8 cellular contexts compared by ENCODE assay signal in the genomic region with DNA sequence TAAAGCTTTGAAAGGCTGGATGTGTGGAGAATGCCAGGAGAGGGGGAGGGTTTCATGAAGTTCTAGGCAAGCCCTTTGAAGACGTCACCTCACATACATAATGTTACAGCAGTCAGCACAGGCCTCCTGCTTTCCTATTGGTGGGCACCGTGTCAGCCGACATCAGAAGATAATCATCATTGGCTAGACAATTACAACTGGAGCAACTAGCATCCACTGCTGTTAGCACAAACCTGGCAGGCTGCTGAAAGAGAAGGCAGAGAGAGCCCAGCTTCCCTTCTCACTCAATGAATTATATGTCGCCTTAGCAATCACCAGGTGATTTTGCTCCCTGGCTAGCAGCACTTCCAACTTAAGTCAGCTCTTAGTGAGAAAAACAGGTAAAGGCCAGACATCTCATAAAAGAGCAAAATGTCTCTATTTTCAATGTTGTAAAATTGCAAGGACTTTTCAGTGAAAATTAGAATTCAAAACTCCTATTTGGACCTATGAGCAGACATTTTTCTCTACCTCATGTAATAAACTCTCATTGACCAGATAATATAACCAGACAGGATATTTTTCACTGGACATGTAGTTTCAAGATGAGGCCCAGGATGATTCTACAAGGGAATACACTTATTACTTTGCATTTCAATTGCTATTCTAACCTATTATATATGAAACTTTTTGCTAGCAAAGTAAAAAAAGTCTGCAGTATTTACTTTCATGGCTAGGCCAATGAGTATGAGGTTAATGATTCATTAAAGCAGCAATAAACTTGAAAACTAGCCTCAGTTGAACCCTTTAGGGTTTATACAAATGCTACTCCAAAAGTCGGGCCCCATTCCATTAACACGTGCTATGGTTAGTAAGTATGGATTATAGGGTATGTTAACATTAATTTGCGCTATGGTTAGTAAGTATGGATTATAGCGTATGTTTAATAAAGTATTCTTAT.
A peak's percentile ranks its signal among the peaks of the same experiment; 100 is the strongest.
DNase-seq lines count a peak whose midpoint lies in the region; ATAC-seq and TF ChIP-seq lines count a peak whose summit lies in the region.

No MANE protein-coding gene starts in this region.

- H3K27ac ChIP-seq in BLaER1 = peak overlapping the region; percentile 14; the same call in 1 of the 2 replicates

- H3K4me3 ChIP-seq in BLaER1 (no peak overlapping the region), epithelial cell of esophagus (ENCODE audit: low read length) (no peak overlapping the region), mucosa of stomach (ENCODE audit: low read length) (no peak overlapping the region)

- H3K4me1 ChIP-seq in BLaER1 (peaks cover 35% of the 10 kb centered on the region), mucosa of stomach (ENCODE audit: control insufficient read depth, insufficient read depth, low read length) (peaks cover 22% of the 10 kb centered on the region)

- peaks cover 38% of the 10 kb centered on the region for H3K4me1 Mint-ChIP-seq in stimulated activated memory B cell treated with anti-CD40 and anti-IgM and Interleukin-4, amounts not matched to agents 10 μg/mL and 1 μg/mL and 100 μg/mL, for 72 hours

- H3K4me3 Mint-ChIP-seq in stimulated activated memory B cell treated with anti-CD40 and anti-IgM and Interleukin-4, amounts not matched to agents 10 μg/mL and 1 μg/mL and 100 μg/mL, for 72 hours = no peak overlapping the region

- H3K4me2 ChIP-seq in BLaER1 = peak overlapping the region; percentile 95

- H3K27me3 ChIP-seq in BLaER1 (no peaks in the 10 kb centered on the region), mucosa of stomach (ENCODE audit: control insufficient read depth, insufficient read depth, low read length) (no peaks in the 10 kb centered on the region)

- H3K36me3 ChIP-seq in BLaER1 (peaks cover 24% of the 10 kb centered on the region), mucosa of stomach (ENCODE audit: control insufficient read depth, insufficient read depth, low read length) (no peaks in the 10 kb centered on the region)

- peak; percentile 43 for DNase-seq in GM19240 (ENCODE audit: insufficient read length, low spot score)
- DNase-seq in NCI-H748 (lab: John Stamatoyannopoulos, UW; ENCODE audit: unreplicated experiment) = peak; percentile 93
- DNase-seq in activated CD8-positive, alpha-beta memory T cell treated with anti-CD3 and anti-CD28 coated beads, Interleukin-2, amount 50 U/mL, for 1 hour (ENCODE audit: extremely low read depth) = peak; percentile 47
- DNase-seq in epithelial cell of esophagus (ENCODE audit: low read depth) = peak; percentile 97

- ATAC-seq in HG03378 (IDR thresholded peaks at IDR 0.05; ENCODE audit: unreplicated experiment) = peak; percentile 93
- peak; percentile 84 for ATAC-seq in stimulated activated memory B cell treated with anti-CD40 and anti-IgM and Interleukin-4, amounts not matched to agents 10 μg/mL and 1 μg/mL and 100 μg/mL, for 72 hours

- no peaks in the 10 kb centered on the region for H3K9me3 Mint-ChIP-seq in stimulated activated memory B cell treated with anti-CD40 and anti-IgM and Interleukin-4, amounts not matched to agents 10 μg/mL and 1 μg/mL and 100 μg/mL, for 72 hours

- H3K9me3 ChIP-seq in BLaER1 (no peaks in the 10 kb centered on the region), mucosa of stomach (ENCODE audit: control insufficient read depth, low read length) (no peaks in the 10 kb centered on the region)

- H3K9ac ChIP-seq in BLaER1 (no peak overlapping the region), mucosa of stomach (ENCODE audit: low read length) (peak overlapping the region; percentile 22)

- TF ChIP-seq CTCF in epithelial cell of esophagus (IDR thresholded peaks at IDR 0.05; ENCODE audit: insufficient read depth, low read depth, low read length, missing control alignments) = no peak

- H4K20me1 ChIP-seq in BLaER1 = no peaks in the 10 kb centered on the region

- H3K36me3 Mint-ChIP-seq in stimulated activated memory B cell treated with anti-CD40 and anti-IgM and Interleukin-4, amounts not matched to agents 10 μg/mL and 1 μg/mL and 100 μg/mL, for 72 hours = no peaks in the 10 kb centered on the region

- peak overlapping the region; percentile 61 for H3K27ac Mint-ChIP-seq in stimulated activated memory B cell treated with anti-CD40 and anti-IgM and Interleukin-4, amounts not matched to agents 10 μg/mL and 1 μg/mL and 100 μg/mL, for 72 hours

- H3K27me3 Mint-ChIP-seq in stimulated activated memory B cell treated with anti-CD40 and anti-IgM and Interleukin-4, amounts not matched to agents 10 μg/mL and 1 μg/mL and 100 μg/mL, for 72 hours = no peaks in the 10 kb centered on the region

Comparison
In these comparisons a context has a peak if more than half of its experiments do, and no peak if none do; other contexts are left out.
1. DNase-seq: peak in every context shown above with its lines; median percentile 97 in epithelial cell of esophagus; 93 in NCI-H748; 47 in activated CD8-positive, alpha-beta memory T cell treated with anti-CD3 and anti-CD28 coated beads, Interleukin-2, amount 50 U/mL, for 1 hour; 43 in GM19240.